In the genomic region with DNA sequence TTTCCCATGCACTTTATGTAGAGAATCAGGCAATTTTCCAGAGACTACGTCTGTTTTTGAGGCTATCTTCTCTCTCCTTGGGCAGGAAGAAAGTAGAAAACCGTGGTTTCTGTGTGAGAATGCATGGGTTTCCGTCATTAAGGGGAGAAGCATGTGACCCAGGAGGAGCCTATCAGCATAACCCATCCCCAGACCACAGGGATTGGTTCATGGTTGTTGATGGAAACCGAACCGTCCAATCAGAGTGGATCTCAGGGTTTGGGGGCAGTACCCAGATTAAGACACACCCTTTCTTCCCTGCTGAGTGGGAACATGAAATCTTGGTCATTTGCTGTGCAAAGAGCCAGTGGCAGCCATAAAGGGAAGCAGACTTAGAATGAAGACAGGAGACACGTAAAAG, we compare ENCODE assay signal across 1 cellular context.
TF ChIP-seq lines count a peak whose summit lies in the region.

No MANE protein-coding gene starts in this region.

TF ChIP-seq in IMR-90, 13 proteins besides CTCF, POLR2A, EP300 and RAD21:
- no peak for TF ChIP-seq SMC3 (IDR thresholded peaks at IDR 0.05; ENCODE audit: low read depth, low read length)
- no peak for TF ChIP-seq NFE2L2 (IDR thresholded peaks at IDR 0.05; ENCODE audit: low read depth, low read length)
- no peak for TF ChIP-seq FOS (IDR thresholded peaks at IDR 0.05; ENCODE audit: low read depth, low read length)
- TF ChIP-seq BHLHE40 (IDR thresholded peaks at IDR 0.05; ENCODE audit: low read depth, low read length) = no peak
TF ChIP-seq in IMR-90: peak in this region for 0.
